In the genomic region with DNA sequence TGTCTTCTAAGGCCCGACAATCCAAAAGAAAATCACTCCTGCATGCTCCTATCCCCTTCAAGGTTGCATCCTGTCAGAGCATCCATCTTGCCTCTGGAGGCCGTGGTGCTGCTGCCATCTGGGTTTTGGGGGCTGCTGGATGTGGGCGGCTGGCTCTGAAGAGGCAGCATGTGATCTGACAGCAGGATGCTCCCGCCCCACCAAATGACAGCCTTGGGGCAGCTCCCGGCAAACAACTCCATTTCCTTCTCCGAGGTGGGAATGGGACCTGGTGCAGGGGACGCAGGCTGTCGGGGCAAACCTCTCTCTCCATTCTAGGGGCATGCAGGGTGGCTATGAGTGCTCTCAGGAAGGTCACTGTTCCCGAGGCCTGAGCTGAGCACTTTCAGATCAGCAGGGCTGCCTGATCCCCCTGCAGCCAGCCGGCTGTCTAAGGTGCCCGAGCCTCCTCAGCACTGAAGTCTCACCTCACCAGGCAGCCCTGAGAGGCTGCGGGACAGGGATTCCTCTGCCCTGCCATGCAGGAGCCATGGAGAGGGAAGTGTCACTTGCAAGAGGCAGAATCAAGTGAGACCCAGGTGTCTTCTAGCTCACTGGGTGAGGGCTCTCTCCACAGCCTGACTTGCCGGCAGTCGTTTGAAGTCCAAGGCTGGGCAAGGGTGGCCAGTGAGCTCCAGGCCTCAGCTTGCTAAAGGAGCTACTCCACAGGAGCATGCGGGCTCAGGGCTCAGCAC, we compare ENCODE assay signal across 15 cellular contexts. TPM values are rescaled to one million over a fixed set of nuclear protein-coding genes. Genes with fewer than 3 reads are reported as not detected.
A peak's percentile ranks its signal among the peaks of the same experiment; 100 is the strongest.
DNase-seq lines count a peak whose midpoint lies in the region; ATAC-seq, FAIRE-seq and TF ChIP-seq lines count a peak whose summit lies in the region.
"Had no signal": no experiment of that assay in that cellular context is flagged by ENCODE, and none has a peak within 500 bp of the region (broad histone marks: within the 10 kb centered on the region; RNA-seq: fewer than 3 reads in every experiment).

No MANE protein-coding gene starts in this region.

- no peak overlapping the region for H4K91ac ChIP-seq in H1 (replicated peaks; ENCODE audit: insufficient read length, low read length)

- no peak overlapping the region for H3K14ac ChIP-seq in H1 (ENCODE audit: insufficient read length)

- peak overlapping the region in 2 of 4 experiments; percentile 8 to 12; a peak in 2 of 7 replicates for H3K9ac ChIP-seq in H1 (replicated peaks in 1 of 4; ENCODE audit: extremely low read depth in 1 of 4, low read depth in 3 of 4, low read length in 3 of 4)

- 0 out of 2 replicates have a peak overlapping the region, but pooled peaks have one; percentile 39 for H2BK12ac ChIP-seq in H1 (ENCODE audit: low read depth, low read length)

- H3K27me3 ChIP-seq in H1 (replicated peaks in 1 of 4; ENCODE audit: control insufficient read depth in 3 of 4, extremely low read depth in 1 of 4, insufficient read depth in 3 of 4, low read length in 3 of 4) = no peaks in the 10 kb centered on the region
- H3K27me3 ChIP-seq: heart right ventricle had no signal

- H4K8ac ChIP-seq in H1 (ENCODE audit: extremely low read depth, insufficient read depth, low read length) = no peak overlapping the region; the same call in 1 of the 2 replicates

- H3K9me3 Mint-ChIP-seq in activated CD4-positive, alpha-beta T cell treated with anti-CD3 and anti-CD28 coated beads for 36 hours (ENCODE audit: low read depth) = no peaks in the 10 kb centered on the region

- H3K4me2 ChIP-seq in H1 (ENCODE audit: insufficient read depth in 1 of 2, low read depth in 2 of 2, low read length in 2 of 2) = no peak overlapping the region

- no peak overlapping the region for H4K5ac ChIP-seq in H1 (ENCODE audit: insufficient read length, low read depth, low read length)

- H2BK15ac ChIP-seq in H1 (ENCODE audit: low read length) = no peak overlapping the region

- H2AK5ac ChIP-seq in H1 (ENCODE audit: low read depth, low read length) = no peak overlapping the region

- no peak for FAIRE-seq in H1 (lab: Jason Lieb, UNC)
- FAIRE-seq: endometrium had no signal

- no peak for DNase-seq in activated CD4-positive, alpha-beta T cell treated with anti-CD3 and anti-CD28 coated beads for 36 hours
- no peak for DNase-seq in activated CD4-positive, alpha-beta T cell treated with anti-CD3 and anti-CD28 coated beads for 1 hour
- DNase-seq in RWPE1 (ENCODE audit: low spot score) = no peak
- no peak for DNase-seq in H1 (ENCODE audit: low read depth in 1 of 2, low spot score in 2 of 2)
- DNase-seq in retina = peak; percentile 30
- DNase-seq in stimulated activated CD4-positive, alpha-beta T cell treated with anti-CD3 and anti-CD28 coated beads, Interleukin-15, amount 100 ng/mL, for 24 hours = no peak
- no peak for DNase-seq in HEK293T (ENCODE audit: extremely low spot score)
- DNase-seq in GM13976 (ENCODE audit: low spot score) = no peak
- DNase-seq: amniotic stem cell; heart right ventricle; NCI-H1048; NCI-H510A treated with DMSO at 0.1 percent for 48 hours; stimulated activated CD4-positive, alpha-beta T cell treated with anti-CD3 and anti-CD28 coated beads, Interleukin-4, amount 100 ng/mL, for 1 hour had no signal

- peaks cover 62% of the 10 kb centered on the region for H3K4me1 Mint-ChIP-seq in activated CD4-positive, alpha-beta T cell treated with anti-CD3 and anti-CD28 coated beads for 36 hours

- H3K36me3 ChIP-seq in H1 (ENCODE audit: control insufficient read depth in 2 of 4, insufficient read depth in 4 of 4, low read length in 3 of 4) = peaks cover 0 to 3% (median under 1%) of the 10 kb centered on the region in 4 experiments; a peak in 2 of 8 replicates

- TF ChIP-seq CTCF in RWPE1 (conservative IDR thresholded peaks at IDR 0.05; ENCODE audit: low read depth) (no peak), H1 (IDR thresholded peaks at IDR 0.05; ENCODE audit: control extremely low read depth in 1 of 3, insufficient read depth in 1 of 3, low read depth in 1 of 3, low read length in 3 of 3) (no peak), GM13976 (IDR thresholded peaks at IDR 0.05; ENCODE audit: borderline replicate concordance, control extremely low read depth, extremely low read depth, insufficient read depth, missing control alignments) (no peak)

- TF ChIP-seq EP300 in H1 (IDR thresholded peaks at IDR 0.05; ENCODE audit: borderline replicate concordance in 1 of 2, low read depth in 2 of 2, low read length in 2 of 2) = no peak

- peaks cover 0 to 67% of the 10 kb centered on the region in 2 experiments; a peak in 2 of 4 replicates for H3K79me2 ChIP-seq in H1 (ENCODE audit: control insufficient read depth in 1 of 2, insufficient read depth in 2 of 2, low read length in 2 of 2)

- H3K36me3 Mint-ChIP-seq in activated CD4-positive, alpha-beta T cell treated with anti-CD3 and anti-CD28 coated beads for 36 hours (ENCODE audit: low read depth) = peaks cover 10% of the 10 kb centered on the region

- CTCF ChIA-PET in activated CD4-positive, alpha-beta T cell treated with anti-CD3 and anti-CD28 coated beads for 36 hours (lab: Charles Lee) = interaction anchor here (0.7 to 6.9 kb wide), 2 partner anchors 123 to 454 kb away, joined by 3 to 123 read pairs; no protein-coding TSS in a partner anchor
- CTCF ChIA-PET in RWPE1 (lab: Yijun Ruan, JAX) = interaction anchor here (0.6 to 0.7 kb wide), 6 partner anchors 20 to 1105 kb away, joined by 3 to 4 read pairs (median 3); no protein-coding TSS in a partner anchor
- CTCF ChIA-PET in H1 (lab: Charles Lee; ENCODE audit: partially characterized antibody) = interaction anchor here (0.9 to 9.8 kb wide), 5 partner anchors 10 to 121 kb away, joined by 3 to 146 read pairs (median 4); no protein-coding TSS in a partner anchor
- CTCF ChIA-PET in HEK293T (lab: Yijun Ruan, JAX) = interaction anchor here (2.1 kb wide), 1 partner anchor 11 kb away, joined by 7 read pairs; no protein-coding TSS in a partner anchor

- peaks cover 11 to 32% (median 22%) of the 10 kb centered on the region in 4 experiments for H3K4me1 ChIP-seq in H1 (replicated peaks in 1 of 4; ENCODE audit: control insufficient read depth in 3 of 4, insufficient read depth in 4 of 4, low read length in 3 of 4)

- H2AFZ ChIP-seq in H1 (ENCODE audit: low read length) = no peak overlapping the region

- peaks cover 15 to 38% of the 10 kb centered on the region in 2 experiments for H4K20me1 ChIP-seq in H1 (replicated peaks in 1 of 2; ENCODE audit: control insufficient read depth in 1 of 2, insufficient read depth in 2 of 2, low read length in 2 of 2)

- TF ChIP-seq RAD21 in H1 (IDR thresholded peaks at IDR 0.05 in 1 of 2, conservative IDR thresholded peaks at IDR 0.05 in 1 of 2; ENCODE audit: low read depth in 2 of 2, low read length in 2 of 2) = no peak

- H3K79me1 ChIP-seq in H1 (ENCODE audit: low read depth, low read length) = peaks cover 24% of the 10 kb centered on the region

- H3K27ac ChIP-seq in RWPE1 (peak overlapping the region; percentile 90), H1 (ENCODE audit: low read depth, low read length) (no peak overlapping the region)
- H3K27ac ChIP-seq: psoas muscle had no signal

- no peak overlapping the region for H3K56ac ChIP-seq in H1 (replicated peaks; ENCODE audit: insufficient read length, low read depth, low read length)

- H2BK120ac ChIP-seq in H1 (replicated peaks; ENCODE audit: low read depth, low read length) = no peak overlapping the region

- no peak overlapping the region for H3K4me3 Mint-ChIP-seq in activated CD4-positive, alpha-beta T cell treated with anti-CD3 and anti-CD28 coated beads for 36 hours

- in situ Hi-C loops in GM13976 (cut with MboI; ENCODE audit: low sequenced_read_pairs, unreplicated experiment) = loop anchor here (10.0 to 25.0 kb wide), 2 partner anchors 92 to 299 kb away; partner anchors contain the start of genes BORCS8 and RFXANK

- H3K23ac ChIP-seq in H1 (ENCODE audit: insufficient read length) = no peak overlapping the region

- H3K4me3 ChIP-seq in H1 (ENCODE audit: extremely low read depth in 1 of 4, insufficient read depth in 2 of 4, low read depth in 3 of 4, low read length in 4 of 4) = no peak overlapping the region
- H3K4me3 ChIP-seq: heart right ventricle, psoas muscle had no signal

- H3K23me2 ChIP-seq in H1 (ENCODE audit: low read depth, low read length) = no peaks in the 10 kb centered on the region

- ATAC-seq in activated CD4-positive, alpha-beta T cell treated with anti-CD3 and anti-CD28 coated beads for 36 hours = no peak
- ATAC-seq: heart right ventricle, psoas muscle had no signal

- no peak overlapping the region for H3K4ac ChIP-seq in H1 (replicated peaks; ENCODE audit: insufficient read length, low read depth, low read length)

- no peaks in the 10 kb centered on the region for H3K27me3 Mint-ChIP-seq in activated CD4-positive, alpha-beta T cell treated with anti-CD3 and anti-CD28 coated beads for 36 hours

- no peaks in the 10 kb centered on the region for H3K9me3 ChIP-seq in H1 (ENCODE audit: insufficient read depth in 2 of 2, low read depth in 1 of 2, low read length in 1 of 2)
- H3K9me3 ChIP-seq: heart right ventricle, psoas muscle had no signal

- POLR2A ChIA-PET in activated CD4-positive, alpha-beta T cell treated with anti-CD3 and anti-CD28 coated beads for 36 hours (lab: Charles Lee) = no interaction called here
- POLR2A ChIA-PET in RWPE1 (lab: Yijun Ruan, JAX; ENCODE audit: low non-redundant PET) = no interaction called here
- POLR2A ChIA-PET in H1 (lab: Charles Lee; ENCODE audit: partially characterized antibody) = interaction anchor here (0.8 to 2.0 kb wide), 10 partner anchors 11 to 96 kb away, joined by 3 to 7 read pairs (median 4); partner anchors contain the start of genes GATAD2A, NDUFA13 and TSSK6
- POLR2A ChIA-PET in HEK293T (lab: Yijun Ruan, JAX) = interaction anchor here (2.1 kb wide), 1 partner anchor 122 kb away, joined by 7 read pairs; no protein-coding TSS in a partner anchor

- peak overlapping the region; percentile 67 for H3K27ac Mint-ChIP-seq in activated CD4-positive, alpha-beta T cell treated with anti-CD3 and anti-CD28 coated beads for 36 hours

- no peak for TF ChIP-seq POLR2A in H1 (IDR thresholded peaks at IDR 0.05; ENCODE audit: control extremely low read depth in 1 of 2, low read depth in 2 of 2, low read length in 2 of 2)

- H3K18ac ChIP-seq in H1 (ENCODE audit: extremely low read depth, low read length) = no peak overlapping the region

- intact Hi-C loops in activated CD4-positive, alpha-beta T cell treated with anti-CD3 and anti-CD28 coated beads for 36 hours (cut with DNase I, micrococcal nuclease) = no loop called here

- 89% methylated on average over 14 of the region's 15 CpGs; no CpG with 5 or more reads in 1 of the 2 experiments for WGBS in H1 (ENCODE audit: extremely low coverage in 1 of 2, insufficient coverage in 1 of 2, insufficient read length in 1 of 2, insufficient replicate concordance in 2 of 2, low coverage in 1 of 2, low lambda C conversion rate in 2 of 2, missing lambda C conversion rate in 1 of 2), 2 experiments

- H2BK20ac ChIP-seq in H1 (ENCODE audit: low read length) = no peak overlapping the region

- peak overlapping the region; percentile 55; the same call in 1 of the 2 replicates for H2BK5ac ChIP-seq in H1 (ENCODE audit: low read depth, low read length)

RNA-seq across cellular contexts. Expression of gene TSSK6, which starts 28.8 kb away (rescaled TPM):
- total RNA-seq in activated CD4-positive, alpha-beta T cell treated with anti-CD3 and anti-CD28 coated beads for 36 hours = 1 to 10 TPM; 3.8 to 4.4 TPM
- 2.9 and 3.6 TPM in 2 replicates for total RNA-seq in H1 (2021; fragmentation: NEBNext Ultra II Directional; extraction: Animal tissue kit (Norgen Biotek cat#: 25700))
- polyA plus RNA-seq in H1 (2011; rRNA removed) = 7.8 and 12.1 TPM in 2 replicates
- 6.9 TPM for polyA plus RNA-seq in H1 (2011; cell fraction: cytosol; rRNA removed)
- 9.3 TPM for polyA plus RNA-seq in H1 (2011; cell fraction: nucleus; rRNA removed)
- 2.1 to 4.3 TPM (median 3.4 TPM) in 4 replicates for polyA plus RNA-seq in H1 (2012, experiment 1 of 2)
- polyA plus RNA-seq in H1 (2012, experiment 2 of 2) = 3.8 TPM
- 1.6 TPM for polyA plus RNA-seq in H1 (2013, experiment 1 of 2)
- 1.1 TPM for polyA plus RNA-seq in H1 (2013, experiment 2 of 2)
- polyA minus RNA-seq in H1 (2011; rRNA and poly(A)+ RNA removed) = 1.9 and 2.4 TPM in 2 replicates
- polyA minus RNA-seq in H1 (2011; cell fraction: cytosol; rRNA and poly(A)+ RNA removed) = 2.9 TPM
- 8.6 TPM for polyA minus RNA-seq in H1 (2011; cell fraction: nucleus; rRNA and poly(A)+ RNA removed)

RNA-seq across cellular contexts. Expression of gene NDUFA13, which starts 29.5 kb away (rescaled TPM):
- total RNA-seq in activated CD4-positive, alpha-beta T cell treated with anti-CD3 and anti-CD28 coated beads for 36 hours = 100 to 1,000 TPM; 310 to 323 TPM
- total RNA-seq in H1 (2021; fragmentation: NEBNext Ultra II Directional; extraction: Animal tissue kit (Norgen Biotek cat#: 25700)) = 413 and 425 TPM in 2 replicates
- 1,105 and 1,309 TPM in 2 replicates for polyA plus RNA-seq in H1 (2011; rRNA removed)
- 1,197 TPM for polyA plus RNA-seq in H1 (2011; cell fraction: cytosol; rRNA removed)
- 627 TPM for polyA plus RNA-seq in H1 (2011; cell fraction: nucleus; rRNA removed)
- 415 to 713 TPM (median 615 TPM) in 4 replicates for polyA plus RNA-seq in H1 (2012, experiment 1 of 2)
- 1,304 TPM for polyA plus RNA-seq in H1 (2012, experiment 2 of 2)
- polyA plus RNA-seq in H1 (2013, experiment 1 of 2) = 247 TPM
- 247 TPM for polyA plus RNA-seq in H1 (2013, experiment 2 of 2)
- 97.5 and 101 TPM in 2 replicates for polyA minus RNA-seq in H1 (2011; rRNA and poly(A)+ RNA removed)
- polyA minus RNA-seq in H1 (2011; cell fraction: cytosol; rRNA and poly(A)+ RNA removed) = 111 TPM
- 98.8 TPM for polyA minus RNA-seq in H1 (2011; cell fraction: nucleus; rRNA and poly(A)+ RNA removed)

RNA-seq across cellular contexts. Expression of gene YJEFN3, which starts 42.2 kb away (rescaled TPM):
- 10 to 100 TPM; 10.7 to 11.4 TPM for total RNA-seq in activated CD4-positive, alpha-beta T cell treated with anti-CD3 and anti-CD28 coated beads for 36 hours
- total RNA-seq in H1 (2021; fragmentation: NEBNext Ultra II Directional; extraction: Animal tissue kit (Norgen Biotek cat#: 25700)) = 5.0 and 5.7 TPM in 2 replicates
- polyA plus RNA-seq in H1 (2011; rRNA removed) = 9.4 and 17.2 TPM in 2 replicates
- polyA plus RNA-seq in H1 (2011; cell fraction: cytosol; rRNA removed) = 11.9 TPM
- polyA plus RNA-seq in H1 (2011; cell fraction: nucleus; rRNA removed) = 42.5 TPM
- polyA plus RNA-seq in H1 (2012, experiment 1 of 2) = 9.3 to 12.5 TPM (median 12.0 TPM) in 4 replicates
- 5.3 TPM for polyA plus RNA-seq in H1 (2012, experiment 2 of 2)
- polyA plus RNA-seq in H1 (2013, experiment 1 of 2) = 5.6 TPM
- polyA plus RNA-seq in H1 (2013, experiment 2 of 2) = 5.0 TPM
- 0.71 and 1.0 TPM in 2 replicates for polyA minus RNA-seq in H1 (2011; rRNA and poly(A)+ RNA removed)
- 1.5 TPM for polyA minus RNA-seq in H1 (2011; cell fraction: cytosol; rRNA and poly(A)+ RNA removed)
- 3.4 TPM for polyA minus RNA-seq in H1 (2011; cell fraction: nucleus; rRNA and poly(A)+ RNA removed)

RNA-seq across cellular contexts. Expression of gene CILP2, which starts 51.6 kb away (rescaled TPM):
- under 1 TPM; 0.19 to 0.27 TPM for total RNA-seq in activated CD4-positive, alpha-beta T cell treated with anti-CD3 and anti-CD28 coated beads for 36 hours
- total RNA-seq in H1 (2021; fragmentation: NEBNext Ultra II Directional; extraction: Animal tissue kit (Norgen Biotek cat#: 25700)) = 5.8 and 5.9 TPM in 2 replicates
- 4.4 and 8.2 TPM in 2 replicates for polyA plus RNA-seq in H1 (2011; rRNA removed)
- polyA plus RNA-seq in H1 (2011; cell fraction: cytosol; rRNA removed) = 4.4 TPM
- polyA plus RNA-seq in H1 (2011; cell fraction: nucleus; rRNA removed) = 11.5 TPM
- polyA plus RNA-seq in H1 (2012, experiment 1 of 2) = 2.7 to 4.9 TPM (median 4.1 TPM) in 4 replicates
- 5.0 TPM for polyA plus RNA-seq in H1 (2012, experiment 2 of 2)
- polyA plus RNA-seq in H1 (2013, experiment 1 of 2) = 14.1 TPM
- polyA plus RNA-seq in H1 (2013, experiment 2 of 2) = 10.8 TPM
- polyA minus RNA-seq in H1 (2011; rRNA and poly(A)+ RNA removed) = 1.6 and 1.9 TPM in 2 replicates
- polyA minus RNA-seq in H1 (2011; cell fraction: cytosol; rRNA and poly(A)+ RNA removed) = 4.0 TPM
- polyA minus RNA-seq in H1 (2011; cell fraction: nucleus; rRNA and poly(A)+ RNA removed) = 4.1 TPM
- total RNA-seq: psoas muscle had no signal

Comparison
In these comparisons a context has a peak if more than half of its experiments do, and no peak if none do; other contexts are left out.
1. POLR2A ChIA-PET loops: an anchor here in H1 (0.8 to 2.0 kb wide) and HEK293T (2.1 kb wide); none called in activated CD4-positive, alpha-beta T cell treated with anti-CD3 and anti-CD28 coated beads for 36 hours and RWPE1.